In genomic region chr11:2989551-2989950, GRCh38 we compare ENCODE assay signal across 9 cellular contexts.
DNase-seq lines count a peak whose midpoint lies in the region; TF ChIP-seq lines count a peak whose summit lies in the region.
"Had no signal": no experiment of that assay in that cellular context is flagged by ENCODE, and none has a peak within 500 bp of the region (broad histone marks: within the 10 kb centered on the region; RNA-seq: fewer than 3 reads in every experiment).

No MANE protein-coding gene starts in this region.

- peaks cover 0 to 25% of the 10 kb centered on the region in 2 experiments; a peak in 1 of 3 replicates for H3K36me3 ChIP-seq in HEK293 (ENCODE audit: control insufficient read depth in 2 of 2, insufficient read depth in 1 of 2, low read length in 2 of 2)

- CTCF ChIA-PET in HEK293 (lab: Yijun Ruan, JAX): interaction anchor here (1.0 to 2.2 kb wide), 6 partner anchors 8 to 102 kb away, joined by 3 to 17 read pairs (median 4); no protein-coding TSS in a partner anchor

- H3K9me3 ChIP-seq in HEK293 (ENCODE audit: control insufficient read depth, insufficient read depth, low read depth, low read length): no peaks in the 10 kb centered on the region

- no peak for TF ChIP-seq CTCF in HEK293 (tag by site-specific recombination; IDR thresholded peaks at IDR 0.05)
- no peak for TF ChIP-seq CTCF in VCaP (conservative IDR thresholded peaks at IDR 0.05)
- no peak for TF ChIP-seq CTCF in fibroblast of mammary gland (conservative IDR thresholded peaks at IDR 0.05; ENCODE audit: control insufficient read depth, insufficient read depth, low read depth, low read length)

- DNase-seq in fibroblast of mammary gland (ENCODE audit: low read depth) (no peak), T-helper 9 cell (no peak), NCI-H2107 (lab: John Stamatoyannopoulos, UW) (no peak), glomerular visceral epithelial cell (ENCODE audit: extremely low spot score) (no peak), putamen (ENCODE audit: low spot score) (no peak)
- DNase-seq: NCI-H2029 had no signal

- H3K4me3 ChIP-seq in HEK293 (ENCODE audit: low read depth, low read length) (peak overlapping the region; percentile 87), fibroblast of mammary gland (ENCODE audit: control insufficient read depth, low read depth, low read length) (peak overlapping the region; percentile 92), skin epidermis (peak overlapping the region in 5 of 7 experiments; percentile 2 to 96 (median 68))

- POLR2A ChIA-PET in HEK293 (lab: Yijun Ruan, JAX): interaction anchor here (1.1 kb wide), 1 partner anchor 14 kb away, joined by 3 read pairs; no protein-coding TSS in a partner anchor

- H3K4me1 ChIP-seq in HEK293 (ENCODE audit: control insufficient read depth, insufficient read depth, low read length): no peaks in the 10 kb centered on the region

- H3K27ac ChIP-seq in HEK293 (ENCODE audit: extremely low read depth, low read depth, low read length): no peak overlapping the region
- H3K27ac ChIP-seq in VCaP: peak overlapping the region; percentile 91
- peak overlapping the region in 16 of 21 experiments; percentile 5 to 96 (median 62) for H3K27ac ChIP-seq in skin epidermis

TF ChIP-seq in HEK293, 187 proteins besides CTCF, POLR2A, EP300 and RAD21:
- TF ChIP-seq ZBTB26 (tag by site-specific recombination; optimal IDR thresholded peaks at IDR 0.05): no peak
- TF ChIP-seq ZBTB21 (tag by site-specific recombination; IDR thresholded peaks at IDR 0.05): no peak
- TF ChIP-seq ZNF169 (tag by site-specific recombination; IDR thresholded peaks at IDR 0.05): no peak
- TF ChIP-seq EGR2 (tag by site-specific recombination; IDR thresholded peaks at IDR 0.05; ENCODE audit: low read depth): no peak
- TF ChIP-seq PRDM1 (tag by site-specific recombination; IDR thresholded peaks at IDR 0.05): no peak
- TF ChIP-seq ZNF654 (tag by site-specific recombination; IDR thresholded peaks at IDR 0.05; ENCODE audit: low read depth): no peak
- TF ChIP-seq ZBTB20 (tag by site-specific recombination; IDR thresholded peaks at IDR 0.05): no peak
- TF ChIP-seq ZNF114 (tag by site-specific recombination; IDR thresholded peaks at IDR 0.05): no peak
- TF ChIP-seq ZFP69B (tag by site-specific recombination; IDR thresholded peaks at IDR 0.05): no peak
- TF ChIP-seq ZNF362 (tag by site-specific recombination; IDR thresholded peaks at IDR 0.05): no peak
